ENCODE assay signal across 8 cellular contexts in the genomic region with DNA sequence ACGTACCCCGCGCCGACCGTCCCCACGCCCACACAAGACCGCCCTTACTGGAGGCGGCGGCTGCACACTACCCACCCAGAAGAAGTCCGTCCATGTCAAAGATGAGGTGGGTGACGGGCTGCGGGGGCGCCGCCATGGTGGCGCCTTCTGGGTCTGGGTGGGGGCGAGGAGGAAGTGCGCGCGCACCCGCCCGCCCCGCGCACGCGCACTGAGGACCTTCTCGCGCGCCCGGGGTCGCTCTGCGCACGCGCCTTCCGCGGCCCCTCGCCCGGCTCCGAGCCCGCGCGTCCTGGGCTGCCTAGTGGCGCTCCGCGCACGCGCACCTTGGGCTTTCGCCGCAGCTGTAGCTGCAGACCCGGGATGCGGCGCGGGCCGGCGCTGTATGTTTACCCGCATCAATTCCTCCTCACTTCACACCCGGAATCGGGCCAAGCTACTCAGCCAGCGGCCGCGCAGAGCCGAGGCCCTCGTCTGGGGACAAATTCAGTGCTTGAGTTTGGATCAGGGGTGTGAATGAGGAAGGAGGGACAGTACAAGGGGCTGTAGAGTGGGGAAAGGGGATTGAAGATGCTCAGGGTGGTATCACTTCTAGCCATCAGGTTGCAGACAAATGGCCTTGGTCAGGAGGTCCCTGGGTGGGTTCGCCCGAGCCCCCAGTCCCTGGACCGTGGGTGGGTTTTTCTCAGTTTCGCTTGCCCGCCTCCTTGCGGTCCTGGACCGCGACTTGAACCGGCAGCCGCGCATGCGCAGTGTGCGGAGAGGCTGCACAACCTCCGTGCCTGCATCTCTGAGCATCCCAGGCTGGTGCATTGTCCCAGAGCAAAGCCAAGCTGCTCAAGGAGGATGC. TPM values are rescaled to one million over a fixed set of nuclear protein-coding genes. Genes with fewer than 3 reads are reported as not detected.
A peak's percentile ranks its signal among the peaks of the same experiment; 100 is the strongest.
DNase-seq lines count a peak whose midpoint lies in the region; ATAC-seq, FAIRE-seq and TF ChIP-seq lines count a peak whose summit lies in the region.

Gene PUDP, minus strand, starts transcription at position 176 of the 847 bp plus-strand sequence. Its CDS starts 40 bp downstream, at position 136.

- H3K36me3 ChIP-seq in ascending aorta (no peaks in the 10 kb centered on the region), aorta (ENCODE audit: control insufficient read depth in 1 of 2, insufficient read depth in 2 of 2, low read length in 1 of 2) (no peaks in the 10 kb centered on the region)

- DNase-seq in GM18507 (ENCODE audit: extremely low spot score, insufficient read length, low read depth) = peak; percentile 62
- peak; percentile 75 to 86 for DNase-seq in NCI-H187 (lab: John Stamatoyannopoulos, UW)
- DNase-seq in T-helper 22 cell (ENCODE audit: low read depth) = peak; percentile 83
- DNase-seq in ascending aorta (ENCODE audit: low spot score in 2 of 2) = peak; percentile 64 to 93
- DNase-seq in hepatic stellate cell (ENCODE audit: low spot score) = peak; percentile 97
- peak; percentile 97 for DNase-seq in retina
- DNase-seq in aorta = peak; percentile 93 to 97

- H3K27me3 ChIP-seq in ascending aorta = no peaks in the 10 kb centered on the region
- H3K27me3 ChIP-seq in aorta (ENCODE audit: control insufficient read depth in 1 of 2, insufficient read depth in 2 of 2, low read length in 1 of 2) = no peaks in the 10 kb centered on the region

- H3K9me3 ChIP-seq in ascending aorta = no peaks in the 10 kb centered on the region
- no peaks in the 10 kb centered on the region for H3K9me3 ChIP-seq in aorta (ENCODE audit: control insufficient read depth, low read length)

- ATAC-seq in HG02938 (IDR thresholded peaks at IDR 0.05; ENCODE audit: unreplicated experiment) = peak; percentile 61
- ATAC-seq in aorta (ENCODE audit: low FRiP score) = peak; percentile 97

- WGBS in aorta, 2 donors = 0% methylated on average over 55 to 76 of the region's 76 CpGs

- FAIRE-seq in GM18507 (lab: Jason Lieb, UNC) = peak; percentile 87

- peak within 1 kb of the TSS; percentile 86 to 91 for H3K27ac ChIP-seq in ascending aorta
- peak within 1 kb of the TSS; percentile 20 to 78 for H3K27ac ChIP-seq in aorta (ENCODE audit: low read depth in 1 of 2, low read length in 2 of 2)

- H3K4me1 ChIP-seq in ascending aorta = peaks cover 0 to 7% of the 10 kb centered on the region in 2 donors
- no peaks in the 10 kb centered on the region for H3K4me1 ChIP-seq in aorta (ENCODE audit: control insufficient read depth in 1 of 2, insufficient read depth in 2 of 2, low read length in 2 of 2)

- peak within 1 kb of the TSS; percentile 66 to 70 for H3K4me3 ChIP-seq in ascending aorta
- peak within 1 kb of the TSS; percentile 88 to 96 for H3K4me3 ChIP-seq in aorta (ENCODE audit: low read length in 2 of 2)

- intact Hi-C loops in ascending aorta (cut with DNase I) (loop anchor here (5.0 kb wide), 1 partner anchor 184 kb away; no protein-coding TSS in a partner anchor), aorta (cut with DNase I) (no loop called here)

- peak; percentile 21 to 56 (median 35) for TF ChIP-seq CTCF in ascending aorta (IDR thresholded peaks at IDR 0.05)

RNA-seq across cellular contexts. Expression of gene PUDP, which starts in this region (rescaled TPM):
- total RNA-seq in ascending aorta (1.7 TPM), aorta (10 to 100 TPM in 1 of 2 donors, 1 to 10 TPM in 1; 9.8 to 18.7 TPM)
- 1 to 10 TPM; 4.8 to 5.5 TPM for polyA plus RNA-seq in aorta

Comparison
In these comparisons a context has a peak if more than half of its experiments do, and no peak if none do; other contexts are left out.
1. Peak in every context shown above with its lines: DNase-seq, ATAC-seq, H3K4me3 ChIP-seq and H3K27ac ChIP-seq.